8 cellular contexts compared by ENCODE assay signal in genomic region chr17:40311575-40311974, GRCh38. TPM values are rescaled to one million over a fixed set of nuclear protein-coding genes. Genes with fewer than 3 reads are reported as not detected.
A peak's percentile ranks its signal among the peaks of the same experiment; 100 is the strongest.
DNase-seq lines count a peak whose midpoint lies in the region; ATAC-seq, FAIRE-seq and TF ChIP-seq lines count a peak whose summit lies in the region.

No MANE protein-coding gene starts in this region.

- DNase-seq in IMR-90 (no peak), T-cell (no peak), cardiac septum (ENCODE audit: low spot score) (peak; percentile 83), NCI-H748 treated with DMSO at 0.1 percent for 48 hours (lab: John Stamatoyannopoulos, UW) (no peak), activated gamma-delta T cell treated with Interleukin-2 at 50 U/mL for 16 hours (no peak), H54 (ENCODE audit: insufficient read length, low spot score) (no peak)
- no peak for DNase-seq in stimulated activated CD4-positive, alpha-beta T cell treated with anti-CD3 and anti-CD28 coated beads, Interleukin-4, amount 100 ng/mL, for 1 hour

- in situ Hi-C loops in IMR-90 (cut with MboI; ENCODE audit: low sequenced_read_pairs), result no loop called here

- H4K20me1 ChIP-seq in IMR-90 (ENCODE audit: insufficient read depth, low read length), result no peaks in the 10 kb centered on the region; the same call in 1 of the 2 replicates

- H4K91ac ChIP-seq in IMR-90 (ENCODE audit: insufficient read depth, low read depth, low read length), result peak overlapping the region; percentile 61; the same call in 1 of the 2 replicates

- H2BK120ac ChIP-seq in IMR-90 (ENCODE audit: low read depth, low read length), result peak overlapping the region; percentile 69; the same call in 1 of the 2 replicates

- no peak for TF ChIP-seq CTCF in IMR-90 (conservative IDR thresholded peaks at IDR 0.05; ENCODE audit: low read depth, low read length)

- peak overlapping the region; percentile 28; the same call in 1 of the 2 replicates for H3K23ac ChIP-seq in IMR-90 (ENCODE audit: low read depth, low read length)

- no peak overlapping the region for H2BK5ac ChIP-seq in IMR-90 (ENCODE audit: low read depth, low read length, poor library complexity, severe bottlenecking)

- no peak for TF ChIP-seq POLR2A in IMR-90 (IDR thresholded peaks at IDR 0.05; ENCODE audit: low read depth, low read length)
- TF ChIP-seq POLR2A in H54 (IDR thresholded peaks at IDR 0.05; ENCODE audit: low read depth, low read length), result no peak

- no peaks in the 10 kb centered on the region for H3K36me3 Mint-ChIP-seq in T-cell
- H3K36me3 Mint-ChIP-seq in stimulated activated memory B cell treated with anti-CD40 and anti-IgM and Interleukin-4, amounts not matched to agents 10 μg/mL and 1 μg/mL and 100 μg/mL, for 72 hours, result no peaks in the 10 kb centered on the region

- CTCF ChIA-PET in IMR-90 (lab: Yijun Ruan, JAX) (no interaction called here), T-cell (lab: Charles Lee) (interaction anchor here (0.5 to 2.6 kb wide), 3 partner anchors 43 to 230 kb away, joined by 3 to 10 read pairs (median 3); no protein-coding TSS in a partner anchor)

- H3K9me3 Mint-ChIP-seq in T-cell, result no peaks in the 10 kb centered on the region
- no peaks in the 10 kb centered on the region for H3K9me3 Mint-ChIP-seq in stimulated activated memory B cell treated with anti-CD40 and anti-IgM and Interleukin-4, amounts not matched to agents 10 μg/mL and 1 μg/mL and 100 μg/mL, for 72 hours

- H3K4me2 ChIP-seq in IMR-90 (ENCODE audit: low read depth, low read length), result no peak overlapping the region

- peak overlapping the region in 2 of 3 donors; percentile 34 to 37 for H3K4me3 Mint-ChIP-seq in T-cell
- H3K4me3 Mint-ChIP-seq in stimulated activated memory B cell treated with anti-CD40 and anti-IgM and Interleukin-4, amounts not matched to agents 10 μg/mL and 1 μg/mL and 100 μg/mL, for 72 hours, result no peak overlapping the region

- H3K56ac ChIP-seq in IMR-90 (ENCODE audit: extremely low read depth, insufficient read depth, low read length), result no peak overlapping the region

- peaks cover 40% of the 10 kb centered on the region for H3K9me1 ChIP-seq in IMR-90 (ENCODE audit: insufficient read depth, low read length)

- H3K14ac ChIP-seq in IMR-90 (replicated peaks; ENCODE audit: low read depth, low read length), result no peak overlapping the region

- H3K27me3 Mint-ChIP-seq in T-cell, result no peaks in the 10 kb centered on the region
- H3K27me3 Mint-ChIP-seq in stimulated activated memory B cell treated with anti-CD40 and anti-IgM and Interleukin-4, amounts not matched to agents 10 μg/mL and 1 μg/mL and 100 μg/mL, for 72 hours, result no peaks in the 10 kb centered on the region

- peaks cover 31 to 53% (median 52%) of the 10 kb centered on the region in 3 donors for H3K4me1 Mint-ChIP-seq in T-cell
- H3K4me1 Mint-ChIP-seq in stimulated activated memory B cell treated with anti-CD40 and anti-IgM and Interleukin-4, amounts not matched to agents 10 μg/mL and 1 μg/mL and 100 μg/mL, for 72 hours, result no peaks in the 10 kb centered on the region

- POLR2A ChIA-PET in IMR-90 (lab: Charles Lee; ENCODE audit: unreplicated experiment) (no interaction called here), T-cell (lab: Charles Lee) (interaction anchor here (0.5 to 0.7 kb wide), 3 partner anchors 28 to 331 kb away, joined by 3 to 4 read pairs (median 4); partner anchors contain the start of gene PSMD3 (in 1 of the 2))

- no peaks in the 10 kb centered on the region for H3K9me3 ChIP-seq in IMR-90 (ENCODE audit: control insufficient read depth, insufficient read depth, low read length)

- H3K79me1 ChIP-seq in IMR-90 (ENCODE audit: low read depth in 1 of 2, low read length in 2 of 2), result peaks cover 0 to 28% of the 10 kb centered on the region in 2 experiments; a peak in 2 of 4 replicates

- peak overlapping the region; percentile 38; the same call in 1 of the 2 replicates for H3K18ac ChIP-seq in IMR-90 (ENCODE audit: low read depth, low read length)

- intact Hi-C loops in IMR-90 (cut with micrococcal nuclease) (no loop called here), cardiac septum (cut with DNase I) (loop anchor here (1.0 kb wide), 1 partner anchor 21 kb away; no protein-coding TSS in a partner anchor)

- no CpG with 5 or more reads among the region's 2 CpGs for WGBS in IMR-90 (ENCODE audit: extremely low coverage in 2 of 2, insufficient read length in 1 of 2), 2 experiments

- ATAC-seq in IMR-90 (ENCODE audit: low read depth), result no peak; the same call in 1 of the 2 replicates
- no peak for ATAC-seq in T-cell (replicated peaks in 1 of 4)
- ATAC-seq in stimulated activated memory B cell treated with anti-CD40 and anti-IgM and Interleukin-4, amounts not matched to agents 10 μg/mL and 1 μg/mL and 100 μg/mL, for 72 hours, result no peak

- H3K27ac Mint-ChIP-seq in T-cell, result peak overlapping the region; percentile 46 to 64
- peak overlapping the region; percentile 65 for H3K27ac Mint-ChIP-seq in stimulated activated memory B cell treated with anti-CD40 and anti-IgM and Interleukin-4, amounts not matched to agents 10 μg/mL and 1 μg/mL and 100 μg/mL, for 72 hours

- H3K4ac ChIP-seq in IMR-90 (ENCODE audit: low read depth, low read length), result peak overlapping the region; percentile 89; the same call in 1 of the 2 replicates

- H2AK5ac ChIP-seq in IMR-90 (ENCODE audit: low read depth, low read length), result peak overlapping the region; percentile 58; the same call in 1 of the 2 replicates

- no peak overlapping the region for H2AFZ ChIP-seq in IMR-90 (replicated peaks; ENCODE audit: low read length, poor library complexity)

- peaks cover 72% of the 10 kb centered on the region for H3K4me1 ChIP-seq in IMR-90 (ENCODE audit: control insufficient read depth, insufficient read depth, low read length)

- H4K5ac ChIP-seq in IMR-90 (ENCODE audit: low read depth, low read length), result peak overlapping the region; percentile 42; the same call in 1 of the 2 replicates

- peak overlapping the region; percentile 80; the same call in 1 of the 2 replicates for H2BK20ac ChIP-seq in IMR-90 (ENCODE audit: low read depth, low read length)

- no peak for FAIRE-seq in H54 (lab: Jason Lieb, UNC)

- dilution Hi-C loops in IMR-90 (cut with HindIII; ENCODE audit: low sequenced_read_pairs, unreplicated experiment), result no loop called here

- no peak overlapping the region for H3K27ac ChIP-seq in IMR-90 (ENCODE audit: insufficient read depth, low read length)

- H3K4me3 ChIP-seq in IMR-90 (ENCODE audit: insufficient read depth, low read depth, low read length), result no peak overlapping the region

- no peak overlapping the region for H2BK15ac ChIP-seq in IMR-90 (ENCODE audit: low read depth, low read length)

- peak overlapping the region; percentile 55 for H2AK9ac ChIP-seq in IMR-90 (replicated peaks; ENCODE audit: low read depth, low read length, poor library complexity)

- no peak for TF ChIP-seq RAD21 in IMR-90 (IDR thresholded peaks at IDR 0.05; ENCODE audit: low read length)

- no peak overlapping the region for H3K9ac ChIP-seq in IMR-90 (ENCODE audit: low read depth, low read length)

- H3K36me3 ChIP-seq in IMR-90 (ENCODE audit: control insufficient read depth, insufficient read depth, low read length), result no peaks in the 10 kb centered on the region

- peak overlapping the region in 1 of 2 experiments; percentile 2; a peak in 2 of 4 replicates for H4K8ac ChIP-seq in IMR-90 (ENCODE audit: low read depth in 2 of 2, low read length in 2 of 2)

- BruUV-seq in IMR-90 (replicated peaks; lab: Mats Ljungman, UMichigan), result no TSS peak

- no peaks in the 10 kb centered on the region for H3K27me3 ChIP-seq in IMR-90 (ENCODE audit: control insufficient read depth, insufficient read depth, low read length)

TF ChIP-seq in IMR-90, 13 proteins besides CTCF, POLR2A, EP300 and RAD21:
- TF ChIP-seq USF2 (IDR thresholded peaks at IDR 0.05; ENCODE audit: low read depth, low read length), result no peak
- TF ChIP-seq RFX5 (IDR thresholded peaks at IDR 0.05; ENCODE audit: low read depth, low read length), result no peak
- no peak for TF ChIP-seq MAZ (IDR thresholded peaks at IDR 0.05; ENCODE audit: borderline replicate concordance, low read depth, low read length)
- TF ChIP-seq NFE2L2 (IDR thresholded peaks at IDR 0.05; ENCODE audit: low read depth, low read length), result no peak
- no peak for TF ChIP-seq FOS (IDR thresholded peaks at IDR 0.05; ENCODE audit: low read depth, low read length)
- TF ChIP-seq CHD1 (IDR thresholded peaks at IDR 0.05; ENCODE audit: low read depth, low read length), result no peak
- TF ChIP-seq MAFK (IDR thresholded peaks at IDR 0.05; ENCODE audit: low read depth, low read length), result no peak
- no peak for TF ChIP-seq SMC3 (IDR thresholded peaks at IDR 0.05; ENCODE audit: low read depth, low read length)
- TF ChIP-seq MXI1 (IDR thresholded peaks at IDR 0.05; ENCODE audit: borderline replicate concordance, low read depth, low read length), result no peak
- no peak for TF ChIP-seq RCOR1 (IDR thresholded peaks at IDR 0.05; ENCODE audit: insufficient replicate concordance, low read length)
- TF ChIP-seq CEBPB (IDR thresholded peaks at IDR 0.05; ENCODE audit: low read depth, low read length), result no peak

RNA-seq across cellular contexts. Expression of gene RARA, which starts 2.6 kb away (rescaled TPM):
- total RNA-seq in IMR-90 (2012; rRNA removed) (7.2 and 9.0 TPM in 2 replicates), T-cell (10 to 100 TPM; 46.8 to 90.7 (median 69.1) TPM), cardiac septum (30.7 TPM)
- polyA plus RNA-seq in IMR-90 (2012; rRNA removed), result 12.7 and 13.6 TPM in 2 replicates
- polyA plus RNA-seq in IMR-90 (2012; cell fraction: cytosol; rRNA removed), result 11.3 and 18.9 TPM in 2 replicates
- polyA plus RNA-seq in IMR-90 (2012; cell fraction: nucleus; rRNA removed; ENCODE audit: low replicate concordance), result 11.5 and 14.7 TPM in 2 replicates

RNA-seq across cellular contexts. Expression of gene CDC6, which starts 23.9 kb away (rescaled TPM):
- total RNA-seq in IMR-90 (2012; rRNA removed) (25.6 and 27.8 TPM in 2 replicates), T-cell (1 to 10 TPM; 1.3 to 3.2 (median 2.1) TPM), cardiac septum (0.75 TPM)
- polyA plus RNA-seq in IMR-90 (2012; rRNA removed), result 13.8 and 15.3 TPM in 2 replicates
- 4.2 and 16.4 TPM in 2 replicates for polyA plus RNA-seq in IMR-90 (2012; cell fraction: cytosol; rRNA removed)
- 3.9 and 9.1 TPM in 2 replicates for polyA plus RNA-seq in IMR-90 (2012; cell fraction: nucleus; rRNA removed; ENCODE audit: low replicate concordance)

RNA-seq across cellular contexts. Expression of gene GJD3, which starts 53.0 kb away (rescaled TPM):
- total RNA-seq in IMR-90 (2012; rRNA removed), result not detected in 2 replicates
- 0.10 and 0.39 TPM in 2 replicates for polyA plus RNA-seq in IMR-90 (2012; rRNA removed)
- polyA plus RNA-seq in IMR-90 (2012; cell fraction: cytosol; rRNA removed), result 0.11 and 1.0 TPM in 2 replicates
- polyA plus RNA-seq in IMR-90 (2012; cell fraction: nucleus; rRNA removed; ENCODE audit: low replicate concordance), result 0.80 and 0.91 TPM in 2 replicates
- not detected for total RNA-seq in T-cell
- 2.6 TPM for total RNA-seq in cardiac septum
